ENCODE assay signal across 18 cellular contexts in the genomic region with DNA sequence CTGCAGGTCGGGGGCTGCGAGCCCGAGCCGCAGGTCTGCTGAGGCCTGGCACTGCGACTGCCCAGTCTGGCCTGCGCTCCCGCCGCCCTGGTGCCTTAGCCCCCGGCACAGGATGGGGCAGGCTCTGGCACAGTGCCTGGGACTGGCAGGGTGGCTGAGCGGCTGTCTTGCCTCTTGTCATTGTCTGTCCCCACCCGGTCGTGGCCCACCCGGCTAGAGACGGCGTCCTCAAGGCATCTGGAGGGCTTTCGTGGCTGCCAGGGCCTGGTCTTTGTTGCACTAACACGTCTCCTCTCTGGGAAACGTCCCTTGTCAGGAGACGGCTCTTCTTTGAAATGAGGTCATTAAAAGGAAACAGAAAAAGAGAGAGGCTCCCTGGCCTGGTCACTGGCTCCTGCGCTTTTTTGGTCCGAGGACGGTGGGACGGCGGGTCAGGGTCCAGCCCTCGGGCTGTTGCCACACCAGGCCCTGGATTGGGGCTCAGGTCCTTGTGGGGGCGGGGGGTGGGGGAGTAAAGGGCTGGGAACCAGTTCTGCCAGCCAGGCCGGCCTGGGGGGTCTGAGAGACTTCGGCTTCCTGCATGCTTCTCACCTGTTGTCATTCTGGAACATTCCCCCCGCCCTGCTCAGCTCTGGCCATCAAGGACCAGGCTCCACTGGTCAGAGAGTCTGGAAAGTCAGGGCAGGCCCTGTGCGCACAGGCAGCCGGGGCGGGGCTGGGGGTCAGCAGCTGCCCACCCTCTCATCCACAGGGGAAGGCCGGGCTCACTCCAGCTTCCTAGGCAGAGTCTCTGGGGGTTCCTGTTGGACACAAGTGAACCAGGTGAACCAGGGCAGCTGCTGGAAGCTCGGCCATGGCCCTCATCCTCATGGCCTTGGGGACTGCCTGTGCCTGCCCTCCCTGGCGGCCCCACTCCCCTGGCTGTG. TPM values are rescaled to one million over a fixed set of nuclear protein-coding genes. Genes with fewer than 3 reads are reported as not detected.
DNase-seq lines count a peak whose midpoint lies in the region; ATAC-seq, FAIRE-seq and TF ChIP-seq lines count a peak whose summit lies in the region.
"Had no signal": no experiment of that assay in that cellular context is flagged by ENCODE, and none has a peak within 500 bp of the region (broad histone marks: within the 10 kb centered on the region; RNA-seq: fewer than 3 reads in every experiment).

No MANE protein-coding gene starts in this region.

- intact Hi-C loops in endothelial cell of umbilical vein (cut with micrococcal nuclease): no loop called here

- no peaks in the 10 kb centered on the region for H3F3A ChIP-seq in SK-N-SH (replicated peaks; ENCODE audit: insufficient read depth)

- TSS peak; percentile 86 for BruUV-seq in endothelial cell of umbilical vein (replicated peaks; lab: Mats Ljungman, UMichigan)

- no peak for TF ChIP-seq CTCF in SK-N-SH (IDR thresholded peaks at IDR 0.05)
- TF ChIP-seq CTCF in endothelial cell of umbilical vein (IDR thresholded peaks at IDR 0.05; ENCODE audit: extremely low read depth in 1 of 2, insufficient read depth in 1 of 2, low read depth in 1 of 2, low read length in 2 of 2): no peak
- no peak for TF ChIP-seq CTCF in osteoblast (IDR thresholded peaks at IDR 0.05; ENCODE audit: extremely low read depth, low read depth, low read length)

- H3K4me1 ChIP-seq in SK-N-SH (ENCODE audit: control insufficient read depth in 1 of 2, insufficient read depth in 2 of 2, low read depth in 1 of 2, low read length in 1 of 2): peaks cover 0 to 23% of the 10 kb centered on the region in 2 experiments; a peak in 1 of 4 replicates
- H3K4me1 ChIP-seq in endothelial cell of umbilical vein (ENCODE audit: control insufficient read depth, extremely low read depth, insufficient read depth, low read length): no peaks in the 10 kb centered on the region
- H3K4me1 ChIP-seq in osteoblast (ENCODE audit: insufficient read depth, low read length): no peaks in the 10 kb centered on the region

- H3K4me2 ChIP-seq in SK-N-SH: no peak overlapping the region
- H3K4me2 ChIP-seq in endothelial cell of umbilical vein (ENCODE audit: insufficient read depth, low read length): no peak overlapping the region
- H3K4me2 ChIP-seq in osteoblast (ENCODE audit: insufficient read depth, low read length): no peak overlapping the region

- FAIRE-seq in endothelial cell of umbilical vein (lab: Jason Lieb, UNC) (no peak), RCC 7860 (lab: Jason Lieb, UNC) (no peak)

- 0 out of 4 replicates have a peak, but pooled peaks of 1 of the 2 experiments have one; percentile 24 for TF ChIP-seq EP300 in SK-N-SH (IDR thresholded peaks at IDR 0.05; ENCODE audit: borderline replicate concordance in 1 of 2, low read depth in 1 of 2, low read length in 1 of 2)

- H3K27ac ChIP-seq in SK-N-SH (ENCODE audit: low read depth in 2 of 2, low read length in 1 of 2) (peak overlapping the region in 1 of 2 experiments; percentile 86; a peak in 2 of 4 replicates), endothelial cell of umbilical vein (ENCODE audit: insufficient read depth, low read depth, low read length) (no peak overlapping the region), osteoblast (ENCODE audit: low read depth, low read length) (no peak overlapping the region)
- H3K27ac ChIP-seq: 22Rv1 had no signal

- H3K9me2 ChIP-seq in SK-N-SH: no peaks in the 10 kb centered on the region

- H3K4me3 ChIP-seq in SK-N-SH (ENCODE audit: low read depth in 2 of 2, low read length in 1 of 2) (no peak overlapping the region), endothelial cell of umbilical vein (replicated peaks in 1 of 3; ENCODE audit: insufficient read depth in 1 of 3, low read depth in 1 of 3, low read length in 3 of 3) (no peak overlapping the region), osteoblast (ENCODE audit: insufficient read depth, low read length) (no peak overlapping the region)

- WGBS in SK-N-SH (ENCODE audit: low lambda C conversion rate): 81% methylated on average over 23 of the region's 35 CpGs

- CTCF ChIA-PET in SK-N-SH (lab: Yijun Ruan, JAX): interaction anchor here (0.8 to 2.4 kb wide), 3 partner anchors 11 to 295 kb away, joined by 3 to 6 read pairs (median 4); no protein-coding TSS in a partner anchor
- CTCF ChIA-PET in endothelial cell of umbilical vein (lab: Charles Lee): no interaction called here

- H3K9ac ChIP-seq in SK-N-SH: no peak overlapping the region
- no peak overlapping the region for H3K9ac ChIP-seq in endothelial cell of umbilical vein (replicated peaks; ENCODE audit: extremely low read depth, insufficient read depth, low read length)

- H3K9me3 ChIP-seq in SK-N-SH (no peaks in the 10 kb centered on the region), endothelial cell of umbilical vein (replicated peaks; ENCODE audit: control insufficient read depth, insufficient read depth, low read length) (no peaks in the 10 kb centered on the region), osteoblast (ENCODE audit: low read depth, low read length) (no peaks in the 10 kb centered on the region)
- H3K9me3 ChIP-seq: Peyer's patch had no signal

- H3K79me2 ChIP-seq in SK-N-SH (ENCODE audit: insufficient read depth) (no peaks in the 10 kb centered on the region), endothelial cell of umbilical vein (ENCODE audit: control insufficient read depth, insufficient read depth, low read length) (no peaks in the 10 kb centered on the region), osteoblast (ENCODE audit: insufficient read depth, low read length) (no peaks in the 10 kb centered on the region)

- no peaks in the 10 kb centered on the region for H3K9me1 ChIP-seq in endothelial cell of umbilical vein (replicated peaks; ENCODE audit: control insufficient read depth, extremely low read depth, insufficient read depth, low read length)

- H3K27me3 ChIP-seq in SK-N-SH (ENCODE audit: insufficient read depth) (no peaks in the 10 kb centered on the region), endothelial cell of umbilical vein (ENCODE audit: control insufficient read depth in 2 of 2, insufficient read depth in 2 of 2, low read length in 2 of 2) (no peaks in the 10 kb centered on the region), osteoblast (ENCODE audit: insufficient read depth, low read length) (no peaks in the 10 kb centered on the region)
- H3K27me3 ChIP-seq: Peyer's patch had no signal

- H3K36me3 ChIP-seq in SK-N-SH (replicated peaks in 1 of 2; ENCODE audit: control insufficient read depth in 1 of 2, insufficient read depth in 2 of 2, low read length in 1 of 2): peaks cover 3 to 40% of the 10 kb centered on the region in 2 experiments
- H3K36me3 ChIP-seq in endothelial cell of umbilical vein (ENCODE audit: control insufficient read depth in 2 of 2, extremely low read depth in 1 of 2, insufficient read depth in 2 of 2, low read length in 2 of 2): peaks cover 0 to 16% of the 10 kb centered on the region in 2 experiments
- H3K36me3 ChIP-seq in osteoblast (ENCODE audit: insufficient read depth, low read length): peaks cover 20% of the 10 kb centered on the region

- no peak for TF ChIP-seq POLR2A in endothelial cell of umbilical vein (IDR thresholded peaks at IDR 0.05; ENCODE audit: low read depth, low read length)

- ATAC-seq in SK-N-SH treated with all-trans-retinoic acid at 6 μM for 48 hours: no peak; the same call in 2 of the 3 replicates
- ATAC-seq: HCT116 had no signal

- H2AFZ ChIP-seq in SK-N-SH (ENCODE audit: low read depth) (no peak overlapping the region), endothelial cell of umbilical vein (ENCODE audit: low read depth, low read length) (no peak overlapping the region), osteoblast (ENCODE audit: low read length) (no peak overlapping the region)

- POLR2A ChIA-PET in SK-N-SH (lab: Yijun Ruan, JAX) (interaction anchor here (1.0 kb wide), 1 partner anchor 30 kb away, joined by 3 read pairs; a partner anchor contains a TSS), endothelial cell of umbilical vein (lab: Charles Lee) (no interaction called here)

- H4K20me1 ChIP-seq in SK-N-SH (ENCODE audit: insufficient read depth): no peaks in the 10 kb centered on the region
- no peaks in the 10 kb centered on the region for H4K20me1 ChIP-seq in endothelial cell of umbilical vein (replicated peaks; ENCODE audit: control insufficient read depth, extremely low read depth, insufficient read depth, low read length)
- no peaks in the 10 kb centered on the region for H4K20me1 ChIP-seq in osteoblast (ENCODE audit: insufficient read depth, low read length)

- TF ChIP-seq RAD21 in SK-N-SH (IDR thresholded peaks at IDR 0.05; ENCODE audit: low read length): no peak

- dilution Hi-C loops in endothelial cell of umbilical vein (cut with MboI; ENCODE audit: extremely low pct_ligation_motif_present, low sequenced_read_pairs): no loop called here

- DNase-seq in SK-N-SH (peak; percentile 94), GM19238 (ENCODE audit: insufficient read length, low spot score) (peak; percentile 2), endothelial cell of umbilical vein (ENCODE audit: low read depth, low spot score) (no peak), osteoblast (ENCODE audit: insufficient read length, low spot score, missing footprints) (peak; percentile 85), NCI-H1417 (lab: John Stamatoyannopoulos, UW) (no peak), RCC 7860 (ENCODE audit: low spot score) (no peak), NOMO-1 treated with dmso at 0.1 percent for 144 hours (lab: John Stamatoyannopoulos, UW; ENCODE audit: unreplicated experiment) (no peak)
- DNase-seq: CD8-positive, alpha-beta memory T cell; KBM-7; NCI-H1048; NCI-H2107; NCI-H345; SIG-M5 had no signal

RNA-seq across cellular contexts. Expression of a gene that starts 6.2 kb away (rescaled TPM):
- 1.7 and 2.1 TPM in 2 replicates for polyA plus RNA-seq in SK-N-SH (2012; rRNA removed)
- polyA plus RNA-seq in SK-N-SH (2012; cell fraction: cytosol; rRNA removed): 1.1 and 1.3 TPM in 2 replicates
- polyA plus RNA-seq in SK-N-SH (2012; cell fraction: nucleus; rRNA removed): 5.6 and 5.8 TPM in 2 replicates
- total RNA-seq in endothelial cell of umbilical vein: 1.6 and 1.8 TPM in 2 replicates
- polyA plus RNA-seq in endothelial cell of umbilical vein: 1.0 and 1.2 TPM in 2 replicates
- 0.96 and 1.0 TPM in 2 replicates for polyA plus RNA-seq in endothelial cell of umbilical vein (2011; cell fraction: cytosol; rRNA removed)
- 2.8 and 3.8 TPM in 2 replicates for polyA plus RNA-seq in endothelial cell of umbilical vein (2011; cell fraction: nucleus; rRNA removed)
- polyA plus RNA-seq in endothelial cell of umbilical vein (2012): 1.0 and 1.1 TPM in 2 replicates
- polyA minus RNA-seq in endothelial cell of umbilical vein: 1.7 and 1.8 TPM in 2 replicates
- 1.8 TPM for polyA minus RNA-seq in endothelial cell of umbilical vein (2011; cell fraction: cytosol; rRNA and poly(A)+ RNA removed)
- 0.87 and 1.2 TPM in 2 replicates for polyA minus RNA-seq in endothelial cell of umbilical vein (2011; cell fraction: nucleus; rRNA and poly(A)+ RNA removed)
- 5.6 and 5.8 TPM in 2 replicates for total RNA-seq in osteoblast

RNA-seq across cellular contexts. Expression of a gene that starts 27.8 kb away (rescaled TPM):
- 1.4 and 2.2 TPM in 2 replicates for polyA plus RNA-seq in SK-N-SH (2012; rRNA removed)
- polyA plus RNA-seq in SK-N-SH (2012; cell fraction: cytosol; rRNA removed): 1.8 and 2.1 TPM in 2 replicates
- polyA plus RNA-seq in SK-N-SH (2012; cell fraction: nucleus; rRNA removed): 2.0 and 3.1 TPM in 2 replicates
- total RNA-seq in endothelial cell of umbilical vein: 4.7 and 5.4 TPM in 2 replicates
- 1.2 and 1.6 TPM in 2 replicates for polyA plus RNA-seq in endothelial cell of umbilical vein
- polyA plus RNA-seq in endothelial cell of umbilical vein (2011; cell fraction: cytosol; rRNA removed): 2.0 TPM in 2 replicates
- polyA plus RNA-seq in endothelial cell of umbilical vein (2011; cell fraction: nucleus; rRNA removed): 2.3 and 2.4 TPM in 2 replicates
- polyA plus RNA-seq in endothelial cell of umbilical vein (2012): 3.3 and 3.5 TPM in 2 replicates
- polyA minus RNA-seq in endothelial cell of umbilical vein: 5.6 and 6.9 TPM in 2 replicates
- 0.61 TPM for polyA minus RNA-seq in endothelial cell of umbilical vein (2011; cell fraction: cytosol; rRNA and poly(A)+ RNA removed)
- 2.4 and 5.5 TPM in 2 replicates for polyA minus RNA-seq in endothelial cell of umbilical vein (2011; cell fraction: nucleus; rRNA and poly(A)+ RNA removed)
- total RNA-seq in osteoblast: 6.2 and 8.0 TPM in 2 replicates

RNA-seq across cellular contexts. Expression of a gene that starts 28.2 kb away (rescaled TPM):
- polyA plus RNA-seq in SK-N-SH (2012; rRNA removed) (124 and 138 TPM in 2 replicates), endothelial cell of umbilical vein (82.8 and 88.0 TPM in 2 replicates)
- 57.3 and 90.2 TPM in 2 replicates for polyA plus RNA-seq in SK-N-SH (2012; cell fraction: cytosol; rRNA removed)
- 210 and 269 TPM in 2 replicates for polyA plus RNA-seq in SK-N-SH (2012; cell fraction: nucleus; rRNA removed)
- total RNA-seq in endothelial cell of umbilical vein (108 and 115 TPM in 2 replicates), osteoblast (45.6 and 49.5 TPM in 2 replicates)
- 75.2 and 90.1 TPM in 2 replicates for polyA plus RNA-seq in endothelial cell of umbilical vein (2011; cell fraction: cytosol; rRNA removed)
- polyA plus RNA-seq in endothelial cell of umbilical vein (2011; cell fraction: nucleus; rRNA removed): 124 and 136 TPM in 2 replicates
- 93.9 and 96.4 TPM in 2 replicates for polyA plus RNA-seq in endothelial cell of umbilical vein (2012)
- 55.0 and 69.8 TPM in 2 replicates for polyA minus RNA-seq in endothelial cell of umbilical vein
- 149 TPM for polyA minus RNA-seq in endothelial cell of umbilical vein (2011; cell fraction: cytosol; rRNA and poly(A)+ RNA removed)
- 31.6 and 31.7 TPM in 2 replicates for polyA minus RNA-seq in endothelial cell of umbilical vein (2011; cell fraction: nucleus; rRNA and poly(A)+ RNA removed)

RNA-seq across cellular contexts. Expression of a gene that starts 30.4 kb away (rescaled TPM):
- polyA plus RNA-seq in SK-N-SH (2012; rRNA removed) (60.4 and 78.4 TPM in 2 replicates), endothelial cell of umbilical vein (119 and 131 TPM in 2 replicates)
- 31.1 and 45.4 TPM in 2 replicates for polyA plus RNA-seq in SK-N-SH (2012; cell fraction: cytosol; rRNA removed)
- polyA plus RNA-seq in SK-N-SH (2012; cell fraction: nucleus; rRNA removed): 58.8 and 85.2 TPM in 2 replicates
- total RNA-seq in endothelial cell of umbilical vein (72.3 and 76.5 TPM in 2 replicates), osteoblast (35.9 and 38.7 TPM in 2 replicates)
- polyA plus RNA-seq in endothelial cell of umbilical vein (2011; cell fraction: cytosol; rRNA removed): 88.2 and 98.9 TPM in 2 replicates
- polyA plus RNA-seq in endothelial cell of umbilical vein (2011; cell fraction: nucleus; rRNA removed): 67.9 and 71.9 TPM in 2 replicates
- 68.7 and 77.3 TPM in 2 replicates for polyA plus RNA-seq in endothelial cell of umbilical vein (2012)
- 32.2 and 39.4 TPM in 2 replicates for polyA minus RNA-seq in endothelial cell of umbilical vein
- 23.8 TPM for polyA minus RNA-seq in endothelial cell of umbilical vein (2011; cell fraction: cytosol; rRNA and poly(A)+ RNA removed)
- polyA minus RNA-seq in endothelial cell of umbilical vein (2011; cell fraction: nucleus; rRNA and poly(A)+ RNA removed): 13.2 and 20.9 TPM in 2 replicates

RNA-seq across cellular contexts. Expression of a gene that starts 53.6 kb away (rescaled TPM):
- 0.46 and 0.67 TPM in 2 replicates for polyA plus RNA-seq in SK-N-SH (2012; rRNA removed)
- polyA plus RNA-seq in SK-N-SH (2012; cell fraction: cytosol; rRNA removed): 0.63 and 0.71 TPM in 2 replicates
- 0.87 and 1.0 TPM in 2 replicates for polyA plus RNA-seq in SK-N-SH (2012; cell fraction: nucleus; rRNA removed)
- total RNA-seq in endothelial cell of umbilical vein: not detected in 2 replicates
- polyA plus RNA-seq in endothelial cell of umbilical vein: 0.01 TPM in 1 of 2 replicates, not detected in the other
- polyA plus RNA-seq in endothelial cell of umbilical vein (2011; cell fraction: cytosol; rRNA removed): 0.03 TPM in 1 of 2 replicates, not detected in the other
- not detected in 2 replicates for polyA plus RNA-seq in endothelial cell of umbilical vein (2011; cell fraction: nucleus; rRNA removed)
- not detected in 2 replicates for polyA plus RNA-seq in endothelial cell of umbilical vein (2012)
- not detected in 2 replicates for polyA minus RNA-seq in endothelial cell of umbilical vein
- polyA minus RNA-seq in endothelial cell of umbilical vein (2011; cell fraction: cytosol; rRNA and poly(A)+ RNA removed): 1.6 TPM
- polyA minus RNA-seq in endothelial cell of umbilical vein (2011; cell fraction: nucleus; rRNA and poly(A)+ RNA removed): not detected in 2 replicates
- total RNA-seq in osteoblast: not detected in 2 replicates
- total RNA-seq: CD8-positive, alpha-beta memory T cell; Peyer's patch had no signal
- polyA plus RNA-seq: BJ; CD8-positive, alpha-beta memory T cell had no signal

Comparison
In these comparisons a context has a peak if more than half of its experiments do, and no peak if none do; other contexts are left out.
1. DNase-seq: peak in SK-N-SH (single experiment), GM19238 (single experiment) and osteoblast (single experiment); none in endothelial cell of umbilical vein (single experiment), NCI-H1417 (0 of 3), RCC 7860 (single experiment) and NOMO-1 treated with dmso at 0.1 percent for 144 hours (single experiment).